In genomic region chr16:2009791-2010510, GRCh38 we compare ENCODE assay signal across 8 cellular contexts. TPM values are rescaled to one million over a fixed set of nuclear protein-coding genes. Genes with fewer than 3 reads are reported as not detected.
A peak's percentile ranks its signal among the peaks of the same experiment; 100 is the strongest.
DNase-seq lines count a peak whose midpoint lies in the region; ATAC-seq and TF ChIP-seq lines count a peak whose summit lies in the region.

ZNF598 (minus strand) TSS chr16:2009821.

- H3K4me1 ChIP-seq in HEK293 (ENCODE audit: control insufficient read depth, insufficient read depth, low read length) (peaks cover 24% of the 10 kb centered on the region), right cardiac atrium (ENCODE audit: control insufficient read depth, insufficient read depth, low read length) (peaks cover 14% of the 10 kb centered on the region), vagina (peaks cover 51% of the 10 kb centered on the region)

- 1% methylated on average over 52 of the region's 52 CpGs for WGBS in right cardiac atrium

- peak; percentile 96 for DNase-seq in GM03348 (ENCODE audit: low spot score)
- DNase-seq in NB4 (ENCODE audit: low read depth): peak; percentile 89
- DNase-seq in T-helper 17 cell: peak; percentile 72 to 79 (median 72)
- DNase-seq in right cardiac atrium: peak; percentile 87 to 95 (median 94)
- DNase-seq in putamen (ENCODE audit: low spot score): peak; percentile 90
- DNase-seq in vagina (ENCODE audit: extremely low spot score in 2 of 2): no peak

- TF ChIP-seq POLR2A in NB4 (IDR thresholded peaks at IDR 0.05; ENCODE audit: extremely low read depth, insufficient read length) (peak; percentile 92), vagina (IDR thresholded peaks at IDR 0.05) (peak in 1 of 2 donors; percentile 77)

- H3K27ac Mint-ChIP-seq in T-helper 17 cell: peak within 1 kb of the TSS; percentile 91

- ATAC-seq in T-helper 17 cell (peak; percentile 96), right cardiac atrium (peak; percentile 93 to 96)

- H3K4me1 Mint-ChIP-seq in T-helper 17 cell: peaks cover 23% of the 10 kb centered on the region

- no peaks in the 10 kb centered on the region for H3K9me3 ChIP-seq in HEK293 (ENCODE audit: control insufficient read depth, insufficient read depth, low read depth, low read length)
- H3K9me3 ChIP-seq in T-helper 17 cell (ENCODE audit: control insufficient read depth, low read length, poor library complexity, severe bottlenecking): no peaks in the 10 kb centered on the region
- no peaks in the 10 kb centered on the region for H3K9me3 ChIP-seq in right cardiac atrium (ENCODE audit: control insufficient read depth, low read length)
- H3K9me3 ChIP-seq in vagina: no peaks in the 10 kb centered on the region

- H3K4me3 ChIP-seq in HEK293 (ENCODE audit: low read depth, low read length) (peak within 1 kb of the TSS; percentile 75), NB4 (ENCODE audit: low read depth, low read length) (peak within 1 kb of the TSS; percentile 95), right cardiac atrium (ENCODE audit: low read length) (peak within 1 kb of the TSS; percentile 95), vagina (peak within 1 kb of the TSS; percentile 90 to 94)

- H3K27me3 Mint-ChIP-seq in T-helper 17 cell: no peaks in the 10 kb centered on the region

- no peaks in the 10 kb centered on the region for H3K27me3 ChIP-seq in right cardiac atrium (ENCODE audit: control insufficient read depth, insufficient read depth)
- no peaks in the 10 kb centered on the region for H3K27me3 ChIP-seq in vagina

- H3K36me3 ChIP-seq in HEK293 (ENCODE audit: control insufficient read depth in 2 of 2, insufficient read depth in 1 of 2, low read length in 2 of 2): peaks cover 0 to 23% of the 10 kb centered on the region in 2 experiments; a peak in 1 of 3 replicates
- no peaks in the 10 kb centered on the region for H3K36me3 ChIP-seq in vagina

- POLR2A ChIA-PET in HEK293 (lab: Yijun Ruan, JAX): interaction anchor here (2.7 kb wide), 1 partner anchor 145 kb away, joined by 17 read pairs; the partner anchor contains the start of gene TRAF7

- CTCF ChIA-PET in HEK293 (lab: Yijun Ruan, JAX): interaction anchor here (1.6 kb wide), 1 partner anchor 131 kb away, joined by 7 read pairs; no protein-coding TSS in a partner anchor

- H3K27ac ChIP-seq in HEK293 (ENCODE audit: extremely low read depth, low read depth, low read length) (peak within 1 kb of the TSS; percentile 97), angular gyrus (ENCODE audit: low read depth, low read length) (peak within 1 kb of the TSS; percentile 17), right cardiac atrium (ENCODE audit: low read length) (peak within 1 kb of the TSS; percentile 84), vagina (peak within 1 kb of the TSS; percentile 85)

- no peak for TF ChIP-seq CTCF in HEK293 (tag by site-specific recombination; IDR thresholded peaks at IDR 0.05)
- TF ChIP-seq CTCF in NB4 (IDR thresholded peaks at IDR 0.05; ENCODE audit: low read depth, low read length): no peak
- TF ChIP-seq CTCF in vagina (IDR thresholded peaks at IDR 0.05): no peak

- no peaks in the 10 kb centered on the region for H3K36me3 Mint-ChIP-seq in T-helper 17 cell (ENCODE audit: low read depth)

- intact Hi-C loops in right cardiac atrium (cut with DNase I) (no loop called here), vagina (cut with DNase I) (no loop called here)

- peak within 1 kb of the TSS; percentile 88 for H3K4me3 Mint-ChIP-seq in T-helper 17 cell

TF ChIP-seq in HEK293, 187 proteins besides CTCF, POLR2A, EP300 and RAD21 (continues in another document):
- TF ChIP-seq ZNF155 (tag by site-specific recombination; IDR thresholded peaks at IDR 0.05): no peak
- TF ChIP-seq ZNF624 (tag by site-specific recombination; IDR thresholded peaks at IDR 0.05): no peak
- TF ChIP-seq HOXC10 (CRISPR knock-in tag; IDR thresholded peaks at IDR 0.05): no peak
- peak; percentile 89 for TF ChIP-seq ZBTB11 (tag by site-specific recombination; conservative IDR thresholded peaks at IDR 0.05; ENCODE audit: low read depth)
- no peak for TF ChIP-seq ZNF48 (tag by site-specific recombination; IDR thresholded peaks at IDR 0.05)
- peak; percentile 61; the same call in 1 of the 2 replicates for TF ChIP-seq ZNF501 (tag by site-specific recombination; IDR thresholded peaks at IDR 0.05)
- TF ChIP-seq ZBTB17 (tag by site-specific recombination; IDR thresholded peaks at IDR 0.05): peak; percentile 67
- no peak for TF ChIP-seq GLIS2 (tag by site-specific recombination; IDR thresholded peaks at IDR 0.05)
- TF ChIP-seq YY2 (tag by site-specific recombination; IDR thresholded peaks at IDR 0.05): 0 out of 2 replicates have a peak, but pooled peaks have one; percentile 25
- no peak for TF ChIP-seq ZNF121 (tag by site-specific recombination; IDR thresholded peaks at IDR 0.05)
- peak; percentile 93 for TF ChIP-seq ZSCAN30 (tag by site-specific recombination; IDR thresholded peaks at IDR 0.05)
- TF ChIP-seq ZNF626 (tag by site-specific recombination; IDR thresholded peaks at IDR 0.05): no peak
- no peak for TF ChIP-seq ZNF132 (tag by site-specific recombination; IDR thresholded peaks at IDR 0.05; ENCODE audit: borderline replicate concordance)
- TF ChIP-seq ZNF529 (tag by site-specific recombination; IDR thresholded peaks at IDR 0.05; ENCODE audit: insufficient replicate concordance): no peak
- TF ChIP-seq ZNF423 (tag by site-specific recombination; IDR thresholded peaks at IDR 0.05): no peak
- no peak for TF ChIP-seq ZNF157 (tag by site-specific recombination; IDR thresholded peaks at IDR 0.05)
- TF ChIP-seq ZNF596 (tag by site-specific recombination; IDR thresholded peaks at IDR 0.05): no peak
- peak; percentile 64; the same call in 1 of the 2 replicates for TF ChIP-seq ZBTB44 (tag by site-specific recombination; IDR thresholded peaks at IDR 0.05)
- no peak for TF ChIP-seq ZNF362 (tag by site-specific recombination; IDR thresholded peaks at IDR 0.05)

RNA-seq across cellular contexts. Expression of gene ZNF598, which starts in this region (rescaled TPM):
- total RNA-seq in T-helper 17 cell (10 to 100 TPM; 45.2 to 46.7 TPM), right cardiac atrium (10 to 100 TPM; 16.8 to 20.5 (median 17.5) TPM), vagina (51.8 TPM)
- 14.0 TPM for polyA plus RNA-seq in right cardiac atrium

Comparison
In these comparisons a context has a peak if more than half of its experiments do, and no peak if none do; other contexts are left out.
1. DNase-seq: peak in GM03348 (single experiment), NB4 (single experiment), T-helper 17 cell (3 of 3), right cardiac atrium (3 of 3) and putamen (single experiment); none in vagina (0 of 2).
2. H3K27ac ChIP-seq: peak in every context shown above with its lines; median percentile 97 in HEK293; 85 in vagina; 84 in right cardiac atrium; 17 in angular gyrus.
3. Peak in every context shown above with its lines, with median percentiles within 50 percentile points of each other: H3K4me3 ChIP-seq.